Comparison of ENCODE assay signal across 9 cellular contexts in the genomic region with DNA sequence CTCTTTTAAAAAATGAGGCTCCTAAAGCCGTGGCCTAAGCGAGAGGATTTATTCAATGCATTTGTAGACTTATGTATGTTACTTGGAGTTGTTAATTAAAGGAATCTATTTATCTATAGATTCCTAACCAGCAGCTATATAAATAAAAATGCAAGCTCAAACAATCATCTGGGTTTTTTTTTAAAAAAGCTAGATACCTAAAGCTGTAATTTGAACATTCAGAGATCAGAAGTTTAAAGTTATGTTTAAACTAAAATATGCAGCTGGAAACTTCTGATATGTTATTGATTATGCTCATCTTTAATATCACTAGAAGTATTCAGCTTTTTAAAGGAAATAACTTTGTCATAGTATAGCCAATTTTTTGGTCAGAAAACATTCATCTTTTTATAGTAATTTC. TPM values are rescaled to one million over a fixed set of nuclear protein-coding genes. Genes with fewer than 3 reads are reported as not detected.
A peak's percentile ranks its signal among the peaks of the same experiment; 100 is the strongest.
DNase-seq lines count a peak whose midpoint lies in the region; ATAC-seq and TF ChIP-seq lines count a peak whose summit lies in the region.
"Had no signal": no experiment of that assay in that cellular context is flagged by ENCODE, and none has a peak within 500 bp of the region (broad histone marks: within the 10 kb centered on the region; RNA-seq: fewer than 3 reads in every experiment).

No MANE protein-coding gene starts in this region.

- no peak for DNase-seq in activated T-cell treated with anti-CD3 and anti-CD28 coated beads, Interleukin-2, amount 50 U/mL, for 4 hours
- DNase-seq in activated T-cell treated with anti-CD3 and anti-CD28 coated beads, Interleukin-2, amount 50 U/mL, for 24 hours: no peak
- DNase-seq in dorsolateral prefrontal cortex (no peak), transverse colon (no peak), NCI-H526 (lab: John Stamatoyannopoulos, UW) (no peak), T-helper 17 cell (no peak)
- DNase-seq: T1000 had no signal

- TF ChIP-seq EP300 in transverse colon (IDR thresholded peaks at IDR 0.05; ENCODE audit: low read depth): no peak

- peak overlapping the region; percentile 53 for H3K4me3 Mint-ChIP-seq in activated T-cell treated with anti-CD3 and anti-CD28 coated beads, Interleukin-2, amount 50 U/mL, for 4 hours
- H3K4me3 Mint-ChIP-seq in activated T-cell treated with anti-CD3 and anti-CD28 coated beads, Interleukin-2, amount 50 U/mL, for 24 hours: no peak overlapping the region
- H3K4me3 Mint-ChIP-seq in T-helper 17 cell: no peak overlapping the region

- no peaks in the 10 kb centered on the region for H3K9me3 Mint-ChIP-seq in activated T-cell treated with anti-CD3 and anti-CD28 coated beads, Interleukin-2, amount 50 U/mL, for 4 hours
- no peaks in the 10 kb centered on the region for H3K9me3 Mint-ChIP-seq in activated T-cell treated with anti-CD3 and anti-CD28 coated beads, Interleukin-2, amount 50 U/mL, for 24 hours

- H3K9ac ChIP-seq in mucosa of stomach (ENCODE audit: low read length): peak overlapping the region; percentile 94

- peaks cover 79% of the 10 kb centered on the region for H3K27me3 Mint-ChIP-seq in activated T-cell treated with anti-CD3 and anti-CD28 coated beads, Interleukin-2, amount 50 U/mL, for 4 hours (ENCODE audit: low read depth)
- H3K27me3 Mint-ChIP-seq in activated T-cell treated with anti-CD3 and anti-CD28 coated beads, Interleukin-2, amount 50 U/mL, for 24 hours: peaks cover 98% of the 10 kb centered on the region
- peaks cover 75% of the 10 kb centered on the region for H3K27me3 Mint-ChIP-seq in T-helper 17 cell

- H3K4me3 ChIP-seq in dorsolateral prefrontal cortex (peak overlapping the region; percentile 53 to 93 (median 77)), mucosa of stomach (ENCODE audit: low read length) (peak overlapping the region; percentile 92), transverse colon (peak overlapping the region; percentile 48 to 73 (median 68))

- peaks cover 40% of the 10 kb centered on the region for H3K4me1 Mint-ChIP-seq in activated T-cell treated with anti-CD3 and anti-CD28 coated beads, Interleukin-2, amount 50 U/mL, for 4 hours (ENCODE audit: low read depth)
- H3K4me1 Mint-ChIP-seq in activated T-cell treated with anti-CD3 and anti-CD28 coated beads, Interleukin-2, amount 50 U/mL, for 24 hours (ENCODE audit: low read depth): peaks cover 45% of the 10 kb centered on the region
- peaks cover 22% of the 10 kb centered on the region for H3K4me1 Mint-ChIP-seq in T-helper 17 cell

- 6 to 16% methylated on average over 2 of the region's 2 CpGs for WGBS in transverse colon (ENCODE audit: low coverage in 1 of 2), 2 donors

- TF ChIP-seq CTCF in dorsolateral prefrontal cortex (IDR thresholded peaks at IDR 0.05 in 54 of 56, conservative IDR thresholded peaks at IDR 0.05 in 2 of 56; ENCODE audit: low read depth in 1 of 56, partially characterized antibody in 56 of 56): no peak
- TF ChIP-seq CTCF in transverse colon (IDR thresholded peaks at IDR 0.05): no peak

- no peak overlapping the region for H3K27ac Mint-ChIP-seq in activated T-cell treated with anti-CD3 and anti-CD28 coated beads, Interleukin-2, amount 50 U/mL, for 24 hours
- H3K27ac Mint-ChIP-seq in T-helper 17 cell: no peak overlapping the region

- TF ChIP-seq POLR2A in transverse colon (IDR thresholded peaks at IDR 0.05): no peak

- H3K9me3 ChIP-seq in mucosa of stomach (ENCODE audit: control insufficient read depth, low read length) (no peaks in the 10 kb centered on the region), transverse colon (no peaks in the 10 kb centered on the region), T-helper 17 cell (ENCODE audit: control insufficient read depth, low read length, poor library complexity, severe bottlenecking) (no peaks in the 10 kb centered on the region)

- in situ Hi-C loops in transverse colon (cut with MboI; ENCODE audit: low pct_ligation_motif_present in 1 of 4, low pct_unique_long_range_greater_than_20kb in 1 of 4, low sequenced_read_pairs in 3 of 4): loop anchor here in 3 of 4 donors (5.0 to 25.0 kb wide), 8 partner anchors 141 to 1601 kb away; no protein-coding TSS in a partner anchor

- no peaks in the 10 kb centered on the region for H3K36me3 Mint-ChIP-seq in activated T-cell treated with anti-CD3 and anti-CD28 coated beads, Interleukin-2, amount 50 U/mL, for 4 hours (ENCODE audit: insufficient read depth)
- no peaks in the 10 kb centered on the region for H3K36me3 Mint-ChIP-seq in activated T-cell treated with anti-CD3 and anti-CD28 coated beads, Interleukin-2, amount 50 U/mL, for 24 hours (ENCODE audit: low read depth)
- peaks cover 2% of the 10 kb centered on the region for H3K36me3 Mint-ChIP-seq in T-helper 17 cell (ENCODE audit: low read depth)

- peaks cover 2% of the 10 kb centered on the region for H3K4me1 ChIP-seq in mucosa of stomach (ENCODE audit: control insufficient read depth, insufficient read depth, low read length)
- peaks cover 0 to 27% (median 11%) of the 10 kb centered on the region in 4 donors for H3K4me1 ChIP-seq in transverse colon

- ATAC-seq in activated T-cell treated with anti-CD3 and anti-CD28 coated beads, Interleukin-2, amount 50 U/mL, for 4 hours: no peak
- no peak for ATAC-seq in HG03521 (IDR thresholded peaks at IDR 0.05; ENCODE audit: unreplicated experiment)
- ATAC-seq in T-helper 17 cell: no peak

- intact Hi-C loops in dorsolateral prefrontal cortex (cut with DNase I) (loop anchor here (2.0 to 10.0 kb wide), 5 partner anchors 109 to 1599 kb away; a partner anchor contains a TSS), transverse colon (cut with DNase I; ENCODE audit: low total_unique reads) (loop anchor here (10.0 kb wide), 3 partner anchors 449 to 1409 kb away; no protein-coding TSS in a partner anchor)

- H3K36me3 ChIP-seq in mucosa of stomach (ENCODE audit: control insufficient read depth, insufficient read depth, low read length): peaks cover 8% of the 10 kb centered on the region
- no peaks in the 10 kb centered on the region for H3K36me3 ChIP-seq in transverse colon

- H3K27me3 ChIP-seq in dorsolateral prefrontal cortex (peaks cover 0 to 37% (median 0%) of the 10 kb centered on the region in 45 donors), mucosa of stomach (ENCODE audit: control insufficient read depth, insufficient read depth, low read length) (no peaks in the 10 kb centered on the region), transverse colon (peaks cover 97% of the 10 kb centered on the region)

- H3K27ac ChIP-seq in dorsolateral prefrontal cortex: peak overlapping the region in 43 of 59 donors; percentile 62 to 97 (median 91)
- peak overlapping the region; percentile 91 to 96 (median 93) for H3K27ac ChIP-seq in transverse colon

RNA-seq across cellular contexts. Expression of a gene that starts 1.0 kb away (rescaled TPM):
- under 1 TPM; 0.46 to 0.53 (median 0.46) TPM for total RNA-seq in activated T-cell treated with anti-CD3 and anti-CD28 coated beads, Interleukin-2, amount 50 U/mL, for 4 hours
- total RNA-seq in dorsolateral prefrontal cortex: 10 to 100 TPM in 112 of 120 experiments, 1 to 10 TPM in 8; 6.7 to 51.0 (median 18.0) TPM
- total RNA-seq in transverse colon: 100 to 1,000 TPM in 1 of 4 donors, 10 to 100 TPM in 3; 25.9 to 129 (median 28.8) TPM
- total RNA-seq in T-helper 17 cell: 10 to 100 TPM in 1 of 2 donors, under 1 TPM in 1; 0.80 to 13.4 TPM
